ENCODE assay signal across 27 cellular contexts in genomic region chr3:116045251-116045770, GRCh38.
"Had no signal": no experiment of that assay in that cellular context is flagged by ENCODE, and none has a peak within 500 bp of the region (broad histone marks: within the 10 kb centered on the region; RNA-seq: fewer than 3 reads in every experiment).

No MANE protein-coding gene starts in this region.

- H3K27ac ChIP-seq: adrenal gland, body of pancreas, esophagus muscularis mucosa, foreskin keratinocyte, gastrocnemius medialis, heart right ventricle had no signal

- H3K4me3 ChIP-seq: adrenal gland, body of pancreas, esophagus muscularis mucosa, gastrocnemius medialis, heart right ventricle had no signal

- H3K9me3 ChIP-seq: adrenal gland, body of pancreas, esophagus muscularis mucosa, gastrocnemius medialis, heart right ventricle had no signal

- DNase-seq: activated CD4-positive, alpha-beta memory T cell treated with anti-CD3 and anti-CD28 coated beads for 36 hours; activated CD4-positive, alpha-beta T cell treated with anti-CD3 and anti-CD28 coated beads for 36 hours; activated CD4-positive, alpha-beta T cell treated with anti-CD3 and anti-CD28 coated beads, Interleukin-2, amount 10 ng/mL, durations not matched to agents 24 days and 14 days; activated CD4-positive, CD25-positive, alpha-beta regulatory T cell; activated CD4-positive, CD25-positive, alpha-beta regulatory T cell treated with anti-CD3 and anti-CD28 coated beads, Interleukin-2, amount 50 U/mL, for 72 hours; activated CD8-positive, alpha-beta memory T cell treated with anti-CD3 and anti-CD28 coated beads, Interleukin-2, amount 10 ng/mL, durations not matched to agents 7 days and 5 days; activated CD8-positive, alpha-beta memory T cell treated with anti-CD3 and anti-CD28 coated beads, Interleukin-2, amount 50 U/mL, for 4 hours; activated CD8-positive, alpha-beta T cell treated with anti-CD3 and anti-CD28 coated beads, Interleukin-2, amount 10 ng/mL, durations not matched to agents 7 days and 5 days; activated effector memory CD4-positive, alpha-beta T cell treated with anti-CD3 and anti-CD28 coated beads, Interleukin-2, amount 50 U/mL, for 16 hours; activated naive CD4-positive, alpha-beta T cell treated with anti-CD3 and anti-CD28 coated beads for 36 hours; activated naive CD8-positive, alpha-beta T cell treated with anti-CD3 and anti-CD28 coated beads for 36 hours; activated naive CD8-positive, alpha-beta T cell treated with anti-CD3 and anti-CD28 coated beads, Interleukin-2, amount 50 U/mL, for 24 hours; activated T-cell treated with anti-CD3 and anti-CD28 coated beads, Interleukin-2, amount 50 U/mL, for 1 hour; activated T-cell treated with anti-CD3 and anti-CD28 coated beads, Interleukin-2, amount 50 U/mL, for 48 hours; adrenal gland; amygdala; aorta; body of pancreas; effector memory CD4-positive, alpha-beta T cell; endodermal cell; foreskin keratinocyte; gastrocnemius medialis; heart right ventricle; T-helper 1 cell; T-helper 17 cell; T1000 had no signal

- ATAC-seq: activated CD4-positive, alpha-beta T cell treated with anti-CD3 and anti-CD28 coated beads for 36 hours; activated CD8-positive, alpha-beta memory T cell treated with anti-CD3 and anti-CD28 coated beads, Interleukin-2, amount 10 ng/mL, durations not matched to agents 7 days and 5 days; activated CD8-positive, alpha-beta T cell treated with anti-CD3 and anti-CD28 coated beads, Interleukin-2, amount 10 ng/mL, durations not matched to agents 7 days and 5 days; activated naive CD8-positive, alpha-beta T cell treated with anti-CD3 and anti-CD28 coated beads, Interleukin-2, amount 50 U/mL, for 24 hours; foreskin keratinocyte; gastrocnemius medialis; heart right ventricle; T-helper 17 cell had no signal

- H3K27me3 ChIP-seq: adrenal gland, body of pancreas, esophagus muscularis mucosa, foreskin keratinocyte, gastrocnemius medialis, heart right ventricle had no signal

- H3K36me3 ChIP-seq: adrenal gland, esophagus muscularis mucosa, gastrocnemius medialis, heart right ventricle had no signal
